ENCODE assay signal across 8 cellular contexts in the genomic region with DNA sequence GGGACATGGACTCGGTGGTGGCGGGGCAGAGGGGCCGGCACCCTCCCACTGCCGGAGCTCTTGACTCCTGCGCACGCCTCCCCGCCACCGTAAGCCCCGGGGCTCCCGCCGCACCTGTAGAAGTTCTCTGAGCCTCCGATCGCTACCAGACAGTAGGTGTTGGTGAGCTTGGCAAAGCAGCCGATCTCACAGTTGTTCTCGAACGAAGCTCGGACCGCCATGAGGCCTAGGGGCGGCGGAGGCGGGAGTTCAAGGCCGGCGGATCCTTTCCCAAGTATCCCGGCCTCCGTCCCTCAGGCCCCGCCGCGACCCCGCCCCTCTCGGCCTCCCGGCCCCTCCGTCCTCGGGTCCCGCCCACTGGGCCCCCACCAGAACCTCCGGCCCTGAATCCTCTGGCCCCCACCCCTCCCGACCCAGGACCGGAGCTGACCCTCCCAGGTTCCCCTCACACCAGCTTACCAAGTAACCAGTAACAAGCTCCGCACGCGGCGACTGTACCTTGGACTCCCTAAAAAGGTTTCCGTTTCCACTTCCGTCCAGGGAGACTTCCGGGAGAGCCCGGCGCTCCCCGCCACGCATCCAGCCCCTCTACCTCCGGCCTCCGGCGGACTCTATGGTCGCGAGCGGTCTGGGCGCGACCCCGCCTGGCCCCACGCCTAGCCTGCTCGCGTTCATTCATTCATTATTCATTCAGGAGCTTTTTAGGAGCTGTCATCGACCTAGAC. TPM values are rescaled to one million over a fixed set of nuclear protein-coding genes. Genes with fewer than 3 reads are reported as not detected.
DNase-seq lines count a peak whose midpoint lies in the region; ATAC-seq, FAIRE-seq and TF ChIP-seq lines count a peak whose summit lies in the region.

A gene (minus strand): TSS at position 506 of the 725 bp plus-strand sequence. CDS start 285 bp downstream, at position 221.

- DNase-seq in HFF-Myc (ENCODE audit: extremely low read depth, low read depth), result peak; percentile 74
- peak; percentile 91 to 93 (median 91) for DNase-seq in NCI-H1417 (lab: John Stamatoyannopoulos, UW)
- DNase-seq in T-helper 1 cell, result peak; percentile 34 to 84 (median 47)
- DNase-seq in amniotic epithelial cell (ENCODE audit: low read depth), result peak; percentile 87
- peak; percentile 80 for DNase-seq in left ventricle myocardium inferior
- DNase-seq in progenitor cell of endocrine pancreas (ENCODE audit: low spot score, unreplicated experiment), result peak; percentile 75
- peak; percentile 92 for DNase-seq in upper lobe of right lung

- no peaks in the 10 kb centered on the region for H3K27me3 Mint-ChIP-seq in progenitor cell of endocrine pancreas

- no peak for TF ChIP-seq CTCF in HFF-Myc (IDR thresholded peaks at IDR 0.05; ENCODE audit: low read depth, low read length, missing control alignments)
- TF ChIP-seq CTCF in left ventricle myocardium inferior (IDR thresholded peaks at IDR 0.05; ENCODE audit: borderline replicate concordance), result no peak
- no peak for TF ChIP-seq CTCF in progenitor cell of endocrine pancreas (IDR thresholded peaks at IDR 0.05; ENCODE audit: unreplicated experiment)
- no peak for TF ChIP-seq CTCF in upper lobe of right lung (IDR thresholded peaks at IDR 0.05)

- peak within 1 kb of the TSS; percentile 83 for H3K4me3 ChIP-seq in HFF-Myc (replicated peaks; ENCODE audit: low read depth, low read length)
- H3K4me3 ChIP-seq in left ventricle myocardium inferior, result peak within 1 kb of the TSS; percentile 99
- H3K4me3 ChIP-seq in upper lobe of right lung, result peak within 1 kb of the TSS; percentile 85

- H3K36me3 Mint-ChIP-seq in progenitor cell of endocrine pancreas (ENCODE audit: insufficient read depth), result peaks cover 10% of the 10 kb centered on the region

- H3K27ac ChIP-seq in left ventricle myocardium inferior (replicated peaks), result peak within 1 kb of the TSS; percentile 86
- H3K27ac ChIP-seq in upper lobe of right lung, result peak within 1 kb of the TSS; percentile 81

- peak within 1 kb of the TSS; percentile 81 for H3K4me3 Mint-ChIP-seq in progenitor cell of endocrine pancreas (ENCODE audit: low read depth)

- no peaks in the 10 kb centered on the region for H3K9me3 Mint-ChIP-seq in progenitor cell of endocrine pancreas (ENCODE audit: low read depth)

- peak; percentile 91 for FAIRE-seq in G401.6 (lab: Jason Lieb, UNC)

- peak within 1 kb of the TSS; percentile 93 for H3K27ac Mint-ChIP-seq in progenitor cell of endocrine pancreas

- no peaks in the 10 kb centered on the region for H3K27me3 ChIP-seq in left ventricle myocardium inferior (ENCODE audit: low read depth)
- no peaks in the 10 kb centered on the region for H3K27me3 ChIP-seq in upper lobe of right lung

- H3K9me3 ChIP-seq in left ventricle myocardium inferior (replicated peaks), result no peaks in the 10 kb centered on the region
- no peaks in the 10 kb centered on the region for H3K9me3 ChIP-seq in upper lobe of right lung

- H3K36me3 ChIP-seq in left ventricle myocardium inferior (peaks cover 23% of the 10 kb centered on the region), upper lobe of right lung (peaks cover 26% of the 10 kb centered on the region)

- ATAC-seq in upper lobe of right lung, result peak; percentile 94

- peaks cover 23% of the 10 kb centered on the region for H3K4me1 Mint-ChIP-seq in progenitor cell of endocrine pancreas (ENCODE audit: low read depth)

- H3K4me1 ChIP-seq in left ventricle myocardium inferior (peaks cover 38% of the 10 kb centered on the region), upper lobe of right lung (peaks cover 10% of the 10 kb centered on the region)

- intact Hi-C loops in left ventricle myocardium inferior (cut with micrococcal nuclease), result no loop called here
- intact Hi-C loops in upper lobe of right lung (cut with DNase I), result no loop called here

RNA-seq across cellular contexts. Expression of the gene that starts here (rescaled TPM):
- total RNA-seq in left ventricle myocardium inferior (37.4 TPM), progenitor cell of endocrine pancreas (108 and 109 TPM in 2 replicates), upper lobe of right lung (78.8 TPM)

Comparison
In these comparisons a context has a peak if more than half of its experiments do, and no peak if none do; other contexts are left out.
1. Peak in every context shown above with its lines: DNase-seq, ATAC-seq, H3K4me3 ChIP-seq and H3K27ac ChIP-seq.